8 cellular contexts compared by ENCODE assay signal in genomic region chr17:44376124-44376523, GRCh38. TPM values are rescaled to one million over a fixed set of nuclear protein-coding genes. Genes with fewer than 3 reads are reported as not detected.
A peak's percentile ranks its signal among the peaks of the same experiment; 100 is the strongest.
DNase-seq lines count a peak whose midpoint lies in the region; ATAC-seq and TF ChIP-seq lines count a peak whose summit lies in the region.

No MANE protein-coding gene starts in this region.

- H3K27me3 ChIP-seq in ovary: no peaks in the 10 kb centered on the region

- peak; percentile 63 for TF ChIP-seq CTCF in GM12865 (IDR thresholded peaks at IDR 0.05; ENCODE audit: insufficient read depth, low read depth, low read length, missing control alignments)
- no peak for TF ChIP-seq CTCF in ovary (IDR thresholded peaks at IDR 0.05)

- no peak overlapping the region for H3K27ac ChIP-seq in ovary

- H3K4me3 ChIP-seq in GM12865 (ENCODE audit: low read depth, low read length): no peak overlapping the region
- no peak overlapping the region for H3K4me3 ChIP-seq in ovary

- intact Hi-C loops in ovary (cut with DNase I): no loop called here

- no peaks in the 10 kb centered on the region for H3K4me1 ChIP-seq in ovary (ENCODE audit: insufficient read depth)

- H3K9me3 ChIP-seq in ovary: no peaks in the 10 kb centered on the region

- DNase-seq in GM12865 (ENCODE audit: low read depth) (no peak), NCI-H82 (lab: John Stamatoyannopoulos, UW) (peak; percentile 69), ovary (peak; percentile 48 to 88 (median 59)), kidney glomerular epithelial cell (lab: John Stamatoyannopoulos, UW) (no peak), SW480 (ENCODE audit: low spot score) (no peak), HCEC 1CT (no peak)

- TF ChIP-seq EP300 in ovary (IDR thresholded peaks at IDR 0.05): no peak

- TF ChIP-seq POLR2A in ovary (IDR thresholded peaks at IDR 0.05): no peak

- H3K36me3 ChIP-seq in ovary: no peaks in the 10 kb centered on the region

- ATAC-seq in esophagus mucosa (peak; percentile 6), GM21526 (IDR thresholded peaks at IDR 0.05; ENCODE audit: low FRiP score, unreplicated experiment) (no peak)

- 1 to 11% (median 6%) methylated on average over 5 of the region's 5 CpGs for WGBS in ovary, 3 donors

RNA-seq across cellular contexts. Expression of gene FAM171A2, which starts 12.5 kb away (rescaled TPM):
- 1.1 TPM for total RNA-seq in esophagus mucosa
- 10 to 100 TPM in 6 of 7 donors, 1 to 10 TPM in 1; 8.5 to 23.7 (median 11.5) TPM for total RNA-seq in ovary
- polyA plus RNA-seq in ovary: 1 to 10 TPM in 1 of 2 donors, under 1 TPM in 1; 0.17 to 3.6 TPM

RNA-seq across cellular contexts. Expression of gene ITGA2B, which starts 13.3 kb away (rescaled TPM):
- total RNA-seq in esophagus mucosa (0.68 TPM), ovary (1 to 10 TPM in 6 of 7 donors, under 1 TPM in 1; 0.60 to 5.2 (median 2.2) TPM)
- 1 to 10 TPM in 1 of 2 donors, under 1 TPM in 1; 0.88 to 1.6 TPM for polyA plus RNA-seq in ovary

RNA-seq across cellular contexts. Expression of gene GRN, which starts 31.0 kb away (rescaled TPM):
- total RNA-seq in esophagus mucosa: 767 TPM
- total RNA-seq in ovary: 100 to 1,000 TPM in 4 of 7 donors, 10 to 100 TPM in 3; 79.7 to 173 (median 112) TPM
- 10 to 100 TPM; 70.6 to 86.5 TPM for polyA plus RNA-seq in ovary

RNA-seq across cellular contexts. Expression of gene SLC25A39, which starts 51.5 kb away (rescaled TPM):
- 126 TPM for total RNA-seq in esophagus mucosa
- total RNA-seq in ovary: 100 to 1,000 TPM in 1 of 7 donors, 10 to 100 TPM in 6; 47.7 to 111 (median 64.0) TPM
- polyA plus RNA-seq in ovary: 10 to 100 TPM; 15.9 to 46.1 TPM

Comparison
In these comparisons a context has a peak if more than half of its experiments do, and no peak if none do; other contexts are left out.
1. DNase-seq: peak in NCI-H82 (single experiment) and ovary (5 of 5); none in GM12865 (single experiment), kidney glomerular epithelial cell (single experiment), SW480 (single experiment) and HCEC 1CT (single experiment).